Comparison of ENCODE assay signal across 8 cellular contexts in genomic region chr16:46883353-46883689, GRCh38. TPM values are rescaled to one million over a fixed set of nuclear protein-coding genes. Genes with fewer than 3 reads are reported as not detected.
DNase-seq lines count a peak whose midpoint lies in the region; ATAC-seq, FAIRE-seq and TF ChIP-seq lines count a peak whose summit lies in the region.

No MANE protein-coding gene starts in this region.

- WGBS in body of pancreas, 2 donors: 4 to 6% methylated on average over 10 of the region's 10 CpGs
- WGBS in mesenchymal stem cell: 72% methylated on average over 10 of the region's 10 CpGs

- no peak overlapping the region for H3K18ac ChIP-seq in mesenchymal stem cell (ENCODE audit: low read depth in 1 of 2, low read length in 2 of 2)

- H3K4me1 ChIP-seq in body of pancreas (peaks cover 62% of the 10 kb centered on the region), mesenchymal stem cell (ENCODE audit: control insufficient read depth, insufficient read depth, low read depth, low read length) (peaks cover 22% of the 10 kb centered on the region), vagina (peaks cover 13% of the 10 kb centered on the region)

- H3K4me2 ChIP-seq in mesenchymal stem cell (ENCODE audit: low read length, poor library complexity, severe bottlenecking): peak overlapping the region; percentile 88

- H3K27ac ChIP-seq in body of pancreas (peak overlapping the region; percentile 89 to 95 (median 92)), mesenchymal stem cell (ENCODE audit: low read length, poor library complexity, severe bottlenecking) (no peak overlapping the region), vagina (peak overlapping the region; percentile 7)

- H3K9ac ChIP-seq in mesenchymal stem cell (ENCODE audit: low read length): peak overlapping the region; percentile 71

- no peak overlapping the region for H2AK5ac ChIP-seq in mesenchymal stem cell (ENCODE audit: low read length, severe bottlenecking)

- H3K36me3 ChIP-seq in body of pancreas (replicated peaks in 1 of 2; ENCODE audit: insufficient read depth in 1 of 2, low read depth in 2 of 2) (no peaks in the 10 kb centered on the region), mesenchymal stem cell (ENCODE audit: control insufficient read depth in 1 of 2, insufficient read depth in 2 of 2, low read depth in 1 of 2, low read length in 2 of 2) (no peaks in the 10 kb centered on the region), vagina (no peaks in the 10 kb centered on the region)

- DNase-seq in DMS153 treated with DMSO at 0.1 percent for 48 hours (lab: John Stamatoyannopoulos, UW; ENCODE audit: unreplicated experiment) (peak; percentile 16), NCI-H1092 (lab: John Stamatoyannopoulos, UW) (peak; percentile 65), body of pancreas (peak in 1 of 4 donors; percentile 44), mesenchymal stem cell (no peak), vagina (ENCODE audit: extremely low spot score in 2 of 2) (no peak), GM12891 (ENCODE audit: insufficient read length, low spot score) (no peak), amniotic stem cell (lab: John Stamatoyannopoulos, UW) (no peak)

- intact Hi-C loops in body of pancreas (cut with DNase I) (no loop called here), vagina (cut with DNase I) (no loop called here)

- no peak overlapping the region for H3K4me3 ChIP-seq in body of pancreas
- H3K4me3 ChIP-seq in mesenchymal stem cell (ENCODE audit: insufficient read depth in 1 of 2, low read depth in 1 of 2, low read length in 2 of 2): peak overlapping the region in 1 of 2 experiments; percentile 94
- peak overlapping the region; percentile 61 to 77 for H3K4me3 ChIP-seq in vagina

- H4K91ac ChIP-seq in mesenchymal stem cell (ENCODE audit: low read length): no peak overlapping the region

- no peak overlapping the region for H2AFZ ChIP-seq in mesenchymal stem cell (ENCODE audit: low read depth, low read length)

- H2BK120ac ChIP-seq in mesenchymal stem cell (ENCODE audit: low read depth, low read length): no peak overlapping the region

- H3K14ac ChIP-seq in mesenchymal stem cell (ENCODE audit: low read length in 2 of 2): no peak overlapping the region

- no peak for TF ChIP-seq POLR2A in body of pancreas (IDR thresholded peaks at IDR 0.05)
- TF ChIP-seq POLR2A in vagina (IDR thresholded peaks at IDR 0.05): no peak
- TF ChIP-seq POLR2A in GM12891 (IDR thresholded peaks at IDR 0.05; ENCODE audit: low read depth, low read length): no peak

- H4K8ac ChIP-seq in mesenchymal stem cell (ENCODE audit: low read length): peak overlapping the region; percentile 39

- no peak overlapping the region for H2BK12ac ChIP-seq in mesenchymal stem cell (ENCODE audit: low read length in 2 of 2)

- no peak overlapping the region for H3K4ac ChIP-seq in mesenchymal stem cell (ENCODE audit: low read depth in 1 of 2, low read length in 2 of 2)

- no peak for FAIRE-seq in GM12891 (lab: Jason Lieb, UNC)

- H3K9me3 ChIP-seq in body of pancreas (no peaks in the 10 kb centered on the region), mesenchymal stem cell (ENCODE audit: control insufficient read depth, low read length) (no peaks in the 10 kb centered on the region), vagina (no peaks in the 10 kb centered on the region)

- ATAC-seq in body of pancreas: no peak
- ATAC-seq in HG02884 (IDR thresholded peaks at IDR 0.05; ENCODE audit: unreplicated experiment): no peak

- H3K27me3 ChIP-seq in body of pancreas: no peaks in the 10 kb centered on the region
- H3K27me3 ChIP-seq in mesenchymal stem cell (ENCODE audit: control insufficient read depth in 1 of 2, insufficient read depth in 1 of 2, low read length in 2 of 2): peaks cover 17 to 41% of the 10 kb centered on the region in 2 experiments
- H3K27me3 ChIP-seq in vagina: no peaks in the 10 kb centered on the region

- no peak overlapping the region for H3K23ac ChIP-seq in mesenchymal stem cell (ENCODE audit: low read length in 2 of 2)

- H3K79me1 ChIP-seq in mesenchymal stem cell (replicated peaks; ENCODE audit: low read length, poor library complexity, severe bottlenecking): peaks cover 15% of the 10 kb centered on the region

- no peak for TF ChIP-seq CTCF in body of pancreas (IDR thresholded peaks at IDR 0.05)
- no peak for TF ChIP-seq CTCF in vagina (IDR thresholded peaks at IDR 0.05)

- peak overlapping the region; percentile 21 for H2BK15ac ChIP-seq in mesenchymal stem cell (ENCODE audit: low read depth, poor library complexity, severe bottlenecking)

- H2BK5ac ChIP-seq in mesenchymal stem cell (ENCODE audit: low read depth, low read length, poor library complexity, severe bottlenecking): no peak overlapping the region

TF ChIP-seq in GM12891, 5 proteins besides CTCF, POLR2A, EP300 and RAD21:
- TF ChIP-seq POU2F2 (IDR thresholded peaks at IDR 0.05; ENCODE audit: low read depth, low read length) (no peak), PAX5 (IDR thresholded peaks at IDR 0.05; ENCODE audit: insufficient read depth, low read length, severe bottlenecking) (no peak), SPI1 (IDR thresholded peaks at IDR 0.05; ENCODE audit: low read depth, low read length) (no peak), TAF1 (IDR thresholded peaks at IDR 0.05; ENCODE audit: low read depth, low read length) (no peak), POLR2AphosphoS5 (IDR thresholded peaks at IDR 0.05; ENCODE audit: low read depth, low read length) (no peak)

RNA-seq across cellular contexts. Expression of gene GPT2, which starts 0.8 kb away (rescaled TPM):
- total RNA-seq in body of pancreas (10 to 100 TPM; 52.1 to 83.1 TPM), vagina (18.4 TPM)
- 6.0 TPM for polyA plus RNA-seq in mesenchymal stem cell (2013, experiment 1 of 2)
- 6.8 TPM for polyA plus RNA-seq in mesenchymal stem cell (2013, experiment 2 of 2)
- 1.1 TPM for polyA plus RNA-seq in GM12891 (2012; ENCODE audit: low read depth, missing spikeins)

RNA-seq across cellular contexts. Expression of gene C16orf87, which starts 52.3 kb away (rescaled TPM):
- total RNA-seq in body of pancreas (10 to 100 TPM in 1 of 2 donors, 1 to 10 TPM in 1; 3.1 to 11.5 TPM), vagina (7.9 TPM)
- polyA plus RNA-seq in mesenchymal stem cell (2013, experiment 1 of 2): 15.3 TPM
- polyA plus RNA-seq in mesenchymal stem cell (2013, experiment 2 of 2): 16.3 TPM
- 15.4 TPM for polyA plus RNA-seq in GM12891 (2012; ENCODE audit: low read depth, missing spikeins)

Comparison
In these comparisons a context has a peak if more than half of its experiments do, and no peak if none do; other contexts are left out.
1. DNase-seq: peak in DMS153 treated with DMSO at 0.1 percent for 48 hours (single experiment) and NCI-H1092 (single experiment); none in mesenchymal stem cell (single experiment), vagina (0 of 2), GM12891 (single experiment) and amniotic stem cell (single experiment).
2. H3K4me3 ChIP-seq: peak in vagina (2 of 2); none in body of pancreas (0 of 2).